ENCODE assay signal across 8 cellular contexts in genomic region chr17:68033636-68034451, GRCh38. TPM values are rescaled to one million over a fixed set of nuclear protein-coding genes. Genes with fewer than 3 reads are reported as not detected.
DNase-seq lines count a peak whose midpoint lies in the region; ATAC-seq and TF ChIP-seq lines count a peak whose summit lies in the region.

No MANE protein-coding gene starts in this region.

- intact Hi-C loops in sciatic nerve (cut with DNase I), result no loop called here

- TF ChIP-seq CTCF in fibroblast of villous mesenchyme (IDR thresholded peaks at IDR 0.05; ENCODE audit: insufficient read depth, low read depth, low read length), result no peak

- H3K4me3 ChIP-seq in fibroblast of villous mesenchyme (ENCODE audit: low read depth, low read length), result no peak overlapping the region

- peak; percentile 17 for DNase-seq in NCI-H2171 treated with DMSO at 0.1 percent for 48 hours (lab: John Stamatoyannopoulos, UW)
- DNase-seq in NCI-H2171 (lab: John Stamatoyannopoulos, UW), result no peak
- peak; percentile 57 for DNase-seq in RKO (ENCODE audit: low spot score)
- DNase-seq in fibroblast of villous mesenchyme (ENCODE audit: low read depth), result peak; percentile 58
- no peak for DNase-seq in sciatic nerve (ENCODE audit: low spot score)
- no peak for DNase-seq in GM19240 (ENCODE audit: insufficient read length, low spot score)
- DNase-seq in stimulated activated naive CD4-positive, alpha-beta T cell (lab: John Stamatoyannopoulos, UW), result no peak

- peak; percentile 11 for ATAC-seq in sciatic nerve
- ATAC-seq in HG02678 (IDR thresholded peaks at IDR 0.05; ENCODE audit: unreplicated experiment), result no peak

RNA-seq across cellular contexts. Expression of gene KPNA2, which starts 1.7 kb away (rescaled TPM):
- 115 and 229 TPM in 2 replicates for total RNA-seq in fibroblast of villous mesenchyme
- 15.0 TPM for total RNA-seq in sciatic nerve

RNA-seq across cellular contexts. Expression of gene C17orf58, which starts 37.6 kb away (rescaled TPM):
- total RNA-seq in fibroblast of villous mesenchyme (10.6 and 12.5 TPM in 2 replicates), sciatic nerve (6.2 TPM)

Comparison
In these comparisons a context has a peak if more than half of its experiments do, and no peak if none do; other contexts are left out.
1. DNase-seq: peak in NCI-H2171 treated with DMSO at 0.1 percent for 48 hours (single experiment), RKO (single experiment) and fibroblast of villous mesenchyme (single experiment); none in NCI-H2171 (single experiment), sciatic nerve (single experiment), GM19240 (single experiment) and stimulated activated naive CD4-positive, alpha-beta T cell (0 of 6).